In the genomic region with DNA sequence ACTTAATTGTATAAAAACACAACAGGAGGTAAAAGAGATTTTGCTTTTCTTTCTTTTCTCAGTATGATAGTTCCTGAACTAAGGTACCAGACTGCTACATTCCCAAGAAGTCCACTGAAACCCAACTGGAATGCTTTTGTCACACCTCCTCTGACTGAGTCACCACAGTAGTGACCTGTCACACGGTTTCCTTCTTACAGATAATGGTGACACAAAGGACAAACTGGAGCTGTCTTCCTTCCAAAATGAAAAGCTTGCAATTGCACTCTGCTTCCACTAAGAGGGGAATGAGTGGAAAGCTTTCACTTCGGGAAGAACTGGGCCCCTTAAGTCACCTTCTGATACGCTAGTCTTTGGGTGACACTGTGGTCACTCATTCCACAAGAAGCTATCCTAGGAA, we compare ENCODE assay signal across 1 cellular context.
A peak's percentile ranks its signal among the peaks of the same experiment; 100 is the strongest.
TF ChIP-seq lines count a peak whose summit lies in the region.

No MANE protein-coding gene starts in this region.

TF ChIP-seq in K562, 482 proteins besides CTCF, POLR2A, EP300 and RAD21:
- no peak for TF ChIP-seq SRF (CRISPR knock-in tag; IDR thresholded peaks at IDR 0.05)
- peak; percentile 55; the same call in 1 of the 2 replicates for TF ChIP-seq SMARCA4 (IDR thresholded peaks at IDR 0.05)
- TF ChIP-seq NONO (IDR thresholded peaks at IDR 0.05; ENCODE audit: low read depth in 2 of 2, low read length in 1 of 2), result no peak
- TF ChIP-seq JUND (IDR thresholded peaks at IDR 0.05; ENCODE audit: borderline replicate concordance, low read depth, low read length), result peak; percentile 86
- TF ChIP-seq JUND (tag; IDR thresholded peaks at IDR 0.05; ENCODE audit: borderline replicate concordance, low read depth, low read length), result peak; percentile 59; the same call in 2 of the 3 replicates
- TF ChIP-seq, protein P1, sequence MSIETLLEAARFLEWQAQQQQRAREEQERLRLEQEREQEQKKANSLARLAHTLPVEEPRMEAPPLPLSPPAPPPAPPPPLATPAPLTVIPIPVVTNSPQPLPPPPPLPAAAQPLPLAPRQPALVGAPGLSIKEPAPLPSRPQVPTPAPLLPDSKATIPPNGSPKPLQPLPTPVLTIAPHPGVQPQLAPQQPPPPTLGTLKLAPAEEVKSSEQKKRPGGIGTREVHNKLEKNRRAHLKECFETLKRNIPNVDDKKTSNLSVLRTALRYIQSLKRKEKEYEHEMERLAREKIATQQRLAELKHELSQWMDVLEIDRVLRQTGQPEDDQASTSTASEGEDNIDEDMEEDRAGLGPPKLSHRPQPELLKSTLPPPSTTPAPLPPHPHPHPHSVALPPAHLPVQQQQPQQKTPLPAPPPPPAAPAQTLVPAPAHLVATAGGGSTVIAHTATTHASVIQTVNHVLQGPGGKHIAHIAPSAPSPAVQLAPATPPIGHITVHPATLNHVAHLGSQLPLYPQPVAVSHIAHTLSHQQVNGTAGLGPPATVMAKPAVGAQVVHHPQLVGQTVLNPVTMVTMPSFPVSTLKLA (conservative IDR thresholded peaks at IDR 0.05), result peak in 1 of 2 experiments; percentile 36; a peak in 1 of 4 replicates
- no peak for TF ChIP-seq CHD2 (IDR thresholded peaks at IDR 0.05; ENCODE audit: low read depth, low read length)
- TF ChIP-seq LEF1 (IDR thresholded peaks at IDR 0.05), result no peak
- no peak for TF ChIP-seq ZC3H8 (IDR thresholded peaks at IDR 0.05)
- peak; percentile 73 for TF ChIP-seq JUN (IDR thresholded peaks at IDR 0.05; ENCODE audit: borderline replicate concordance, low read depth, low read length)
- TF ChIP-seq JUN (CRISPR knock-in tag; IDR thresholded peaks at IDR 0.05; ENCODE audit: borderline replicate concordance), result no peak
- TF ChIP-seq FOXA1 (IDR thresholded peaks at IDR 0.05; ENCODE audit: borderline replicate concordance), result no peak
- TF ChIP-seq, protein P2, sequence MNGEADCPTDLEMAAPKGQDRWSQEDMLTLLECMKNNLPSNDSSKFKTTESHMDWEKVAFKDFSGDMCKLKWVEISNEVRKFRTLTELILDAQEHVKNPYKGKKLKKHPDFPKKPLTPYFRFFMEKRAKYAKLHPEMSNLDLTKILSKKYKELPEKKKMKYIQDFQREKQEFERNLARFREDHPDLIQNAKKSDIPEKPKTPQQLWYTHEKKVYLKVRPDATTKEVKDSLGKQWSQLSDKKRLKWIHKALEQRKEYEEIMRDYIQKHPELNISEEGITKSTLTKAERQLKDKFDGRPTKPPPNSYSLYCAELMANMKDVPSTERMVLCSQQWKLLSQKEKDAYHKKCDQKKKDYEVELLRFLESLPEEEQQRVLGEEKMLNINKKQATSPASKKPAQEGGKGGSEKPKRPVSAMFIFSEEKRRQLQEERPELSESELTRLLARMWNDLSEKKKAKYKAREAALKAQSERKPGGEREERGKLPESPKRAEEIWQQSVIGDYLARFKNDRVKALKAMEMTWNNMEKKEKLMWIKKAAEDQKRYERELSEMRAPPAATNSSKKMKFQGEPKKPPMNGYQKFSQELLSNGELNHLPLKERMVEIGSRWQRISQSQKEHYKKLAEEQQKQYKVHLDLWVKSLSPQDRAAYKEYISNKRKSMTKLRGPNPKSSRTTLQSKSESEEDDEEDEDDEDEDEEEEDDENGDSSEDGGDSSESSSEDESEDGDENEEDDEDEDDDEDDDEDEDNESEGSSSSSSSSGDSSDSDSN (IDR thresholded peaks at IDR 0.05; ENCODE audit: borderline replicate concordance in 1 of 2, low read depth in 2 of 2, low read length in 2 of 2), result 0 out of 4 replicates have a peak, but pooled peaks of 1 of the 2 experiments have one; percentile 35
- TF ChIP-seq, protein P3, sequence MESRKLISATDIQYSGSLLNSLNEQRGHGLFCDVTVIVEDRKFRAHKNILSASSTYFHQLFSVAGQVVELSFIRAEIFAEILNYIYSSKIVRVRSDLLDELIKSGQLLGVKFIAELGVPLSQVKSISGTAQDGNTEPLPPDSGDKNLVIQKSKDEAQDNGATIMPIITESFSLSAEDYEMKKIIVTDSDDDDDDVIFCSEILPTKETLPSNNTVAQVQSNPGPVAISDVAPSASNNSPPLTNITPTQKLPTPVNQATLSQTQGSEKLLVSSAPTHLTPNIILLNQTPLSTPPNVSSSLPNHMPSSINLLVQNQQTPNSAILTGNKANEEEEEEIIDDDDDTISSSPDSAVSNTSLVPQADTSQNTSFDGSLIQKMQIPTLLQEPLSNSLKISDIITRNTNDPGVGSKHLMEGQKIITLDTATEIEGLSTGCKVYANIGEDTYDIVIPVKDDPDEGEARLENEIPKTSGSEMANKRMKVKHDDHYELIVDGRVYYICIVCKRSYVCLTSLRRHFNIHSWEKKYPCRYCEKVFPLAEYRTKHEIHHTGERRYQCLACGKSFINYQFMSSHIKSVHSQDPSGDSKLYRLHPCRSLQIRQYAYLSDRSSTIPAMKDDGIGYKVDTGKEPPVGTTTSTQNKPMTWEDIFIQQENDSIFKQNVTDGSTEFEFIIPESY (CRISPR knock-in tag; IDR thresholded peaks at IDR 0.05), result no peak
- no peak for TF ChIP-seq ATF1 (CRISPR knock-in tag; IDR thresholded peaks at IDR 0.05)
- peak; percentile 63 for TF ChIP-seq ATF1 (tag; IDR thresholded peaks at IDR 0.05)
- TF ChIP-seq MTA1 (IDR thresholded peaks at IDR 0.05; ENCODE audit: borderline replicate concordance), result no peak
- TF ChIP-seq ZNF584 (CRISPR knock-in tag; IDR thresholded peaks at IDR 0.05; ENCODE audit: low read depth), result no peak
- TF ChIP-seq ZNF707 (CRISPR knock-in tag; conservative IDR thresholded peaks at IDR 0.05), result no peak
- no peak for TF ChIP-seq CSDE1 (IDR thresholded peaks at IDR 0.05)
- TF ChIP-seq CREM (IDR thresholded peaks at IDR 0.05; ENCODE audit: low read depth), result peak; percentile 48
- TF ChIP-seq CHD1 (IDR thresholded peaks at IDR 0.05; ENCODE audit: low read length), result no peak
- TF ChIP-seq, protein P4, sequence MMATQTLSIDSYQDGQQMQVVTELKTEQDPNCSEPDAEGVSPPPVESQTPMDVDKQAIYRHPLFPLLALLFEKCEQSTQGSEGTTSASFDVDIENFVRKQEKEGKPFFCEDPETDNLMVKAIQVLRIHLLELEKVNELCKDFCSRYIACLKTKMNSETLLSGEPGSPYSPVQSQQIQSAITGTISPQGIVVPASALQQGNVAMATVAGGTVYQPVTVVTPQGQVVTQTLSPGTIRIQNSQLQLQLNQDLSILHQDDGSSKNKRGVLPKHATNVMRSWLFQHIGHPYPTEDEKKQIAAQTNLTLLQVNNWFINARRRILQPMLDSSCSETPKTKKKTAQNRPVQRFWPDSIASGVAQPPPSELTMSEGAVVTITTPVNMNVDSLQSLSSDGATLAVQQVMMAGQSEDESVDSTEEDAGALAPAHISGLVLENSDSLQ (IDR thresholded peaks at IDR 0.05), result peak; percentile 57
- no peak for TF ChIP-seq TCF3 (CRISPR knock-in tag; IDR thresholded peaks at IDR 0.05)
- TF ChIP-seq, protein P5, sequence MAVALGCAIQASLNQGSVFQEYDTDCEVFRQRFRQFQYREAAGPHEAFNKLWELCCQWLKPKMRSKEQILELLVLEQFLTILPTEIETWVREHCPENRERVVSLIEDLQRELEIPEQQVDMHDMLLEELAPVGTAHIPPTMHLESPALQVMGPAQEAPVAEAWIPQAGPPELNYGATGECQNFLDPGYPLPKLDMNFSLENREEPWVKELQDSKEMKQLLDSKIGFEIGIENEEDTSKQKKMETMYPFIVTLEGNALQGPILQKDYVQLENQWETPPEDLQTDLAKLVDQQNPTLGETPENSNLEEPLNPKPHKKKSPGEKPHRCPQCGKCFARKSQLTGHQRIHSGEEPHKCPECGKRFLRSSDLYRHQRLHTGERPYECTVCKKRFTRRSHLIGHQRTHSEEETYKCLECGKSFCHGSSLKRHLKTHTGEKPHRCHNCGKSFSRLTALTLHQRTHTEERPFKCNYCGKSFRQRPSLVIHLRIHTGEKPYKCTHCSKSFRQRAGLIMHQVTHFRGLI (CRISPR knock-in tag; IDR thresholded peaks at IDR 0.05), result no peak
- 0 out of 2 replicates have a peak, but pooled peaks have one; percentile 28 for TF ChIP-seq ARID1B (IDR thresholded peaks at IDR 0.05)
- 0 out of 2 replicates have a peak, but pooled peaks have one; percentile 29 for TF ChIP-seq DPF2 (IDR thresholded peaks at IDR 0.05)
- no peak for TF ChIP-seq ELF2 (CRISPR knock-in tag; IDR thresholded peaks at IDR 0.05)
- no peak for TF ChIP-seq ZNF253 (CRISPR knock-in tag; conservative IDR thresholded peaks at IDR 0.05)
- TF ChIP-seq FOSL1 (tag; conservative IDR thresholded peaks at IDR 0.05), result peak; percentile 91
- no peak for TF ChIP-seq ETV5 (CRISPR knock-in tag; IDR thresholded peaks at IDR 0.05; ENCODE audit: low read depth)
- no peak for TF ChIP-seq MYBL2 (IDR thresholded peaks at IDR 0.05; ENCODE audit: low read depth)
- no peak for TF ChIP-seq MYBL2 (CRISPR knock-in tag; IDR thresholded peaks at IDR 0.05; ENCODE audit: borderline replicate concordance)
- TF ChIP-seq MECOM (CRISPR knock-in tag; IDR thresholded peaks at IDR 0.05), result peak; percentile 61; the same call in 1 of the 2 replicates
- no peak for TF ChIP-seq MXI1 (IDR thresholded peaks at IDR 0.05; ENCODE audit: low read depth, low read length)
- TF ChIP-seq MEIS2 (IDR thresholded peaks at IDR 0.05; ENCODE audit: partially characterized antibody), result peak; percentile 42
- TF ChIP-seq, protein P6, sequence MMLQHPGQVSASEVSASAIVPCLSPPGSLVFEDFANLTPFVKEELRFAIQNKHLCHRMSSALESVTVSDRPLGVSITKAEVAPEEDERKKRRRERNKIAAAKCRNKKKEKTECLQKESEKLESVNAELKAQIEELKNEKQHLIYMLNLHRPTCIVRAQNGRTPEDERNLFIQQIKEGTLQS (IDR thresholded peaks at IDR 0.05), result peak; percentile 83
- TF ChIP-seq, protein P6 (CRISPR knock-in tag; conservative IDR thresholded peaks at IDR 0.05), result no peak
- peak; percentile 50; the same call in 1 of the 2 replicates for TF ChIP-seq BHLHE40 (IDR thresholded peaks at IDR 0.05; ENCODE audit: low read length)
- TF ChIP-seq, protein P7, sequence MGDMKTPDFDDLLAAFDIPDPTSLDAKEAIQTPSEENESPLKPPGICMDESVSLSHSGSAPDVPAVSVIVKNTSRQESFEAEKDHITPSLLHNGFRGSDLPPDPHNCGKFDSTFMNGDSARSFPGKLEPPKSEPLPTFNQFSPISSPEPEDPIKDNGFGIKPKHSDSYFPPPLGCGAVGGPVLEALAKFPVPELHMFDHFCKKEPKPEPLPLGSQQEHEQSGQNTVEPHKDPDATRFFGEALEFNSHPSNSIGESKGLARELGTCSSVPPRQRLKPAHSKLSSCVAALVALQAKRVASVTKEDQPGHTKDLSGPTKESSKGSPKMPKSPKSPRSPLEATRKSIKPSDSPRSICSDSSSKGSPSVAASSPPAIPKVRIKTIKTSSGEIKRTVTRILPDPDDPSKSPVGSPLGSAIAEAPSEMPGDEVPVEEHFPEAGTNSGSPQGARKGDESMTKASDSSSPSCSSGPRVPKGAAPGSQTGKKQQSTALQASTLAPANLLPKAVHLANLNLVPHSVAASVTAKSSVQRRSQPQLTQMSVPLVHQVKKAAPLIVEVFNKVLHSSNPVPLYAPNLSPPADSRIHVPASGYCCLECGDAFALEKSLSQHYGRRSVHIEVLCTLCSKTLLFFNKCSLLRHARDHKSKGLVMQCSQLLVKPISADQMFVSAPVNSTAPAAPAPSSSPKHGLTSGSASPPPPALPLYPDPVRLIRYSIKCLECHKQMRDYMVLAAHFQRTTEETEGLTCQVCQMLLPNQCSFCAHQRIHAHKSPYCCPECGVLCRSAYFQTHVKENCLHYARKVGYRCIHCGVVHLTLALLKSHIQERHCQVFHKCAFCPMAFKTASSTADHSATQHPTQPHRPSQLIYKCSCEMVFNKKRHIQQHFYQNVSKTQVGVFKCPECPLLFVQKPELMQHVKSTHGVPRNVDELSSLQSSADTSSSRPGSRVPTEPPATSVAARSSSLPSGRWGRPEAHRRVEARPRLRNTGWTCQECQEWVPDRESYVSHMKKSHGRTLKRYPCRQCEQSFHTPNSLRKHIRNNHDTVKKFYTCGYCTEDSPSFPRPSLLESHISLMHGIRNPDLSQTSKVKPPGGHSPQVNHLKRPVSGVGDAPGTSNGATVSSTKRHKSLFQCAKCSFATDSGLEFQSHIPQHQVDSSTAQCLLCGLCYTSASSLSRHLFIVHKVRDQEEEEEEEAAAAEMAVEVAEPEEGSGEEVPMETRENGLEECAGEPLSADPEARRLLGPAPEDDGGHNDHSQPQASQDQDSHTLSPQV (IDR thresholded peaks at IDR 0.05), result peak; percentile 68; the same call in 1 of the 2 replicates
